8 cellular contexts compared by ENCODE assay signal in genomic region chr16:53100131-53100748, GRCh38. TPM values are rescaled to one million over a fixed set of nuclear protein-coding genes. Genes with fewer than 3 reads are reported as not detected.
A peak's percentile ranks its signal among the peaks of the same experiment; 100 is the strongest.
DNase-seq lines count a peak whose midpoint lies in the region; ATAC-seq and TF ChIP-seq lines count a peak whose summit lies in the region.

No MANE protein-coding gene starts in this region.

- no peak overlapping the region for H3K27ac Mint-ChIP-seq in natural killer cell treated with Interleukin-12 subunit alpha and Interleukin-12 subunit beta and Interleukin-15 and Interleukin-18, amount 100 ng/mL, for 72 hours

- no peaks in the 10 kb centered on the region for H3K27me3 Mint-ChIP-seq in natural killer cell treated with Interleukin-12 subunit alpha and Interleukin-12 subunit beta and Interleukin-15 and Interleukin-18, amount 100 ng/mL, for 72 hours

- peak overlapping the region; percentile 96 for H3K4me2 ChIP-seq in Karpas-422 (ENCODE audit: low read depth, low read length, poor library complexity, severe bottlenecking)

- H3K36me3 ChIP-seq in Karpas-422 (ENCODE audit: insufficient read depth, low read length) (no peaks in the 10 kb centered on the region), colonic mucosa (no peaks in the 10 kb centered on the region)

- TF ChIP-seq CTCF in AG10803 (conservative IDR thresholded peaks at IDR 0.05; ENCODE audit: low read length), result no peak
- no peak for TF ChIP-seq CTCF in colonic mucosa (IDR thresholded peaks at IDR 0.05)

- DNase-seq in AG10803 (ENCODE audit: low read depth), result no peak
- DNase-seq in Karpas-422, result peak; percentile 37
- no peak for DNase-seq in colonic mucosa
- no peak for DNase-seq in natural killer cell treated with Interleukin-12 subunit alpha and Interleukin-12 subunit beta and Interleukin-15 and Interleukin-18, amount 100 ng/mL, for 72 hours (ENCODE audit: low spot score)
- DNase-seq in NCI-H524 treated with DMSO at 0.1 percent for 48 hours (lab: John Stamatoyannopoulos, UW), result no peak

- H3K4me3 Mint-ChIP-seq in natural killer cell treated with Interleukin-12 subunit alpha and Interleukin-12 subunit beta and Interleukin-15 and Interleukin-18, amount 100 ng/mL, for 72 hours, result peak overlapping the region; percentile 82

- intact Hi-C loops in colonic mucosa (cut with DNase I), result no loop called here

- peak overlapping the region; percentile 52 for H3K4me3 ChIP-seq in AG10803 (ENCODE audit: low read length)
- peak overlapping the region; percentile 71 for H3K4me3 ChIP-seq in Karpas-422 (ENCODE audit: low read length)
- H3K4me3 ChIP-seq in colonic mucosa, result peak overlapping the region; percentile 43

- H3K4me1 ChIP-seq in Karpas-422 (ENCODE audit: low read length) (peaks cover 51% of the 10 kb centered on the region), colonic mucosa (peaks cover 24% of the 10 kb centered on the region)

- H2AFZ ChIP-seq in Karpas-422 (ENCODE audit: low read length), result no peak overlapping the region

- peaks cover 81% of the 10 kb centered on the region for H3K79me2 ChIP-seq in Karpas-422 (ENCODE audit: low read length)

- no peaks in the 10 kb centered on the region for H3K9me3 Mint-ChIP-seq in natural killer cell treated with Interleukin-12 subunit alpha and Interleukin-12 subunit beta and Interleukin-15 and Interleukin-18, amount 100 ng/mL, for 72 hours

- H3K9ac ChIP-seq in Karpas-422 (ENCODE audit: low read length) (peak overlapping the region; percentile 75), colonic mucosa (ENCODE audit: low read depth in 2 of 2, low read length in 2 of 2) (peak overlapping the region; percentile 53 to 93)

- no peaks in the 10 kb centered on the region for H4K20me1 ChIP-seq in Karpas-422 (ENCODE audit: insufficient read depth, low read depth, low read length)

- H3K27me3 ChIP-seq in Karpas-422 (ENCODE audit: low read length) (no peaks in the 10 kb centered on the region), colonic mucosa (no peaks in the 10 kb centered on the region)

- peak overlapping the region; percentile 95 for H3K27ac ChIP-seq in Karpas-422 (ENCODE audit: low read length)
- peak overlapping the region; percentile 95 for H3K27ac ChIP-seq in colonic mucosa

- H3K9me3 ChIP-seq in Karpas-422 (ENCODE audit: low read length) (no peaks in the 10 kb centered on the region), colonic mucosa (no peaks in the 10 kb centered on the region)

- peaks cover 20 to 21% of the 10 kb centered on the region in 2 donors for H3K4me1 Mint-ChIP-seq in natural killer cell treated with Interleukin-12 subunit alpha and Interleukin-12 subunit beta and Interleukin-15 and Interleukin-18, amount 100 ng/mL, for 72 hours (ENCODE audit: low read depth in 2 of 2)

- ATAC-seq in natural killer cell treated with Interleukin-12 subunit alpha and Interleukin-12 subunit beta and Interleukin-15 and Interleukin-18, amount 100 ng/mL, for 72 hours, result no peak
- no peak for ATAC-seq in GM18907 (IDR thresholded peaks at IDR 0.05; ENCODE audit: unreplicated experiment)
- ATAC-seq in GM21786 (IDR thresholded peaks at IDR 0.05; ENCODE audit: unreplicated experiment), result no peak
- ATAC-seq in GM21515 (IDR thresholded peaks at IDR 0.05; ENCODE audit: unreplicated experiment), result no peak

- no peaks in the 10 kb centered on the region for H3K9me2 ChIP-seq in Karpas-422 (replicated peaks; ENCODE audit: insufficient read depth, low read length)

- H3K36me3 Mint-ChIP-seq in natural killer cell treated with Interleukin-12 subunit alpha and Interleukin-12 subunit beta and Interleukin-15 and Interleukin-18, amount 100 ng/mL, for 72 hours, result no peaks in the 10 kb centered on the region

RNA-seq across cellular contexts. Expression of gene CHD9, which starts 45.4 kb away (rescaled TPM):
- 75.9 and 111 TPM in 2 replicates for total RNA-seq in Karpas-422 (2014; rRNA removed; shearing (Covaris generic); ENCODE audit: low replicate concordance)
- 10 to 100 TPM; 39.2 to 66.1 TPM for total RNA-seq in colonic mucosa
- 10 to 100 TPM; 29.2 to 38.1 TPM for total RNA-seq in natural killer cell treated with Interleukin-12 subunit alpha and Interleukin-12 subunit beta and Interleukin-15 and Interleukin-18, amount 100 ng/mL, for 72 hours

RNA-seq across cellular contexts. Expression of gene CHD9NB, which starts 47.5 kb away (rescaled TPM):
- total RNA-seq in Karpas-422 (2014; rRNA removed; shearing (Covaris generic); ENCODE audit: low replicate concordance), result not detected in 2 replicates
- total RNA-seq in colonic mucosa, result 1 to 10 TPM; 2.5 to 5.6 TPM
- total RNA-seq in natural killer cell treated with Interleukin-12 subunit alpha and Interleukin-12 subunit beta and Interleukin-15 and Interleukin-18, amount 100 ng/mL, for 72 hours, result under 1 TPM in 1 of 2 donors, not detected in 1; 0.17 TPM
